Comparison of ENCODE assay signal across 8 cellular contexts in the genomic region with DNA sequence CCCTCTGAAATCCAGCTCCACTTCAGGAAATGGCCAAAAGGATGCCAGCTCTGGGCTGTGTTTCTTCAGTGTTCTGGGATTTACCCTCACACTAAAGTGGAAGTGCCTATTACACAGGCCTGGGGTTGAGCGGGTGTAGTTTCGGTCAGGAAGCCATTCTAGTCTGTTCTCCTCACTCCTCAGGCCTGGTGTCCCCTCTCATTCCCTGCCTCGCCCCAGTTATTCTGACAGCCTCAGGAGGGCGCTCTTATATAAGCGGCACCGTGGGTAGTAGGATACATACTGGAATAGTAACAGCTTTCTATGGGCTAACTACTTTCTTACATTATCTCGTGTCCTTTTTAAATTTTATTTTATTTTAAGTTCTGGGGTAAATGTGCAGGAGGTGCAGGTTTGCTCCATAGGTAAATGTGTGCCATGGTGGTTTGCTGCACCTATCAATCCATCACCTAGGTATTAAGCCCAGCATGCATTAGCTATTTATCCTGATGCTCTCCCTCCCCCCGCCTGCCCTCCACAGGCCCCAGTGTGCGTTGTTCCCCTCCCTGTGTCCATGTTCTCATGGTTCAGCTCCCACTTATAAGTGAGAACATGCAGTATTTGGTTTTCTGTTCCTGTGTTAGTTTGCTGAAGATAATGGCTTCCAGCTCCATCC. TPM values are rescaled to one million over a fixed set of nuclear protein-coding genes. Genes with fewer than 3 reads are reported as not detected.
DNase-seq lines count a peak whose midpoint lies in the region; ATAC-seq and TF ChIP-seq lines count a peak whose summit lies in the region.
"Had no signal": no experiment of that assay in that cellular context is flagged by ENCODE, and none has a peak within 500 bp of the region (broad histone marks: within the 10 kb centered on the region; RNA-seq: fewer than 3 reads in every experiment).

No MANE protein-coding gene starts in this region.

- no peak overlapping the region for H3K4me3 Mint-ChIP-seq in osteocyte (ENCODE audit: unreplicated experiment)
- H3K4me3 Mint-ChIP-seq: activated B cell treated with CpG ODN at 0.5 μM for 24 hours had no signal

- TF ChIP-seq CTCF in GM12864 (IDR thresholded peaks at IDR 0.05; ENCODE audit: low read depth, low read length, missing control alignments) (peak; percentile 27), NB4 (IDR thresholded peaks at IDR 0.05; ENCODE audit: low read depth, low read length) (peak; percentile 35), osteocyte (IDR thresholded peaks at IDR 0.05) (peak; percentile 66), GM20000 (IDR thresholded peaks at IDR 0.05; ENCODE audit: extremely low read depth, missing control alignments) (no peak)

- H3K27ac Mint-ChIP-seq in osteocyte (ENCODE audit: unreplicated experiment) = peak overlapping the region; percentile 34
- H3K27ac Mint-ChIP-seq: activated B cell treated with CpG ODN at 0.5 μM for 24 hours had no signal

- DNase-seq in GM12864 (ENCODE audit: low read depth) (no peak), NB4 (ENCODE audit: low read depth) (peak; percentile 43), dedifferentiated amniotic fluid mesenchymal stem cell (ENCODE audit: extremely low spot score) (peak; percentile 44), osteocyte (ENCODE audit: extremely low spot score, unreplicated experiment) (no peak), NCI-H2107 (lab: John Stamatoyannopoulos, UW) (no peak), GM20000 (ENCODE audit: low spot score) (no peak)
- DNase-seq: activated B cell treated with CpG ODN at 0.5 μM for 24 hours had no signal

- no peaks in the 10 kb centered on the region for H3K9me3 Mint-ChIP-seq in osteocyte (ENCODE audit: unreplicated experiment)
- H3K9me3 Mint-ChIP-seq: activated B cell treated with CpG ODN at 0.5 μM for 24 hours had no signal

- H3K4me1 Mint-ChIP-seq in osteocyte (ENCODE audit: unreplicated experiment) = peaks cover 45% of the 10 kb centered on the region

- peaks cover 2% of the 10 kb centered on the region for H3K36me3 Mint-ChIP-seq in osteocyte (ENCODE audit: unreplicated experiment)

- H3K27me3 Mint-ChIP-seq in osteocyte (ENCODE audit: unreplicated experiment) = no peaks in the 10 kb centered on the region

- ATAC-seq in HG02763 (IDR thresholded peaks at IDR 0.05; ENCODE audit: unreplicated experiment) = no peak

- no peak for TF ChIP-seq POLR2A in NB4 (IDR thresholded peaks at IDR 0.05; ENCODE audit: extremely low read depth, insufficient read length)

- H3K4me3 ChIP-seq in GM12864 (ENCODE audit: low read depth, low read length) (no peak overlapping the region), NB4 (ENCODE audit: low read depth, low read length) (no peak overlapping the region)

RNA-seq across cellular contexts. Expression of a gene that starts 12.2 kb away (rescaled TPM):
- 0.29 TPM in 1 of 2 replicates, not detected in the other for total RNA-seq in osteocyte
- total RNA-seq: activated B cell treated with CpG ODN at 0.5 μM for 24 hours had no signal

RNA-seq across cellular contexts. Expression of a gene that starts 43.1 kb away (rescaled TPM):
- total RNA-seq in osteocyte = 13.0 and 15.0 TPM in 2 replicates

Comparison
In these comparisons a context has a peak if more than half of its experiments do, and no peak if none do; other contexts are left out.
1. DNase-seq: peak in NB4 (single experiment) and dedifferentiated amniotic fluid mesenchymal stem cell (single experiment); none in GM12864 (single experiment), osteocyte (single experiment), NCI-H2107 (single experiment) and GM20000 (single experiment).